In the genomic region with DNA sequence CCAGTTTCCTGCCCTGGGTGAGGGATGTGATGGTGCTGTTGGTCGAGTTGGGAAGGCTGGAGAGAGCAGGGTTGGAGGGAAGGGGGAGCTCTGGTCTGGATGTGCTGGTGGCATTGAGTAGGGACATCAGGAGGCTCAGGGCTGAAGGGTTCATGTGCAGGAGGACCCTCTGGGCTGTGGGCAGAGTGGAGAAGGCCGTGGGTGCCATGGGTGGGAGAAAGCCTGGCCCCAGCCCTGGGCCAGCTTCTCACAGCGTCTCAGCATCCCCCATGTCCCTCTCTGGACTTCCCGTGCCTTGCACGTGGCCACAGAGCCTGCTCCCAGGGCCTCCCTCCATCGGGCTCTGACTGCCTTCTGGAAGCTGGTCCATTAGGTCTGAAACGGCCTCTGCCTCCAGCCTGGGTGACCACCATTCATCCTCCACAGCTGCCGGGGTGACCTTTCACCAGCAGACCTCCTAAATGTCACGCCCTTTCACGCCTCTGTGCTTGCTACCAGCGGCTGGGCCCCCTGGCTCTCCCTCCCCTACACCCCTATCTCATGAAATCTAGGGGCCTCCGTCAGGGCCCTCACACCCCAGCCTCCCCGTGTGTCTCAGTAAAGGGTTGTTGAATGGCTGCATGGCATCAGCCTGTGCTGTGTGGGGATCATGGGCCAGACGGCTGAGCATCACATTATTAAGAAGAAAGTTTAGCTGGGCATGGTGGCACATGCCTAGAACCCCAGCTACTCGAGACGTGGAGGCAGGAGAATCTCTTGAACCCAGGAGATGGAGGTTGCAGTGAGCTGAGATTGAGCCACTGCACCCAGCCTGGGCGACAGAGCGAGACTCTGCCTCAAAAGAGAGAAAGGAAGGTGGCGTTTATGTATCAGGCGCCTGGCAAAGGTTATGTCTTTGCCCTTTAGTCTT, we compare ENCODE assay signal across 29 cellular contexts. TPM values are rescaled to one million over a fixed set of nuclear protein-coding genes. Genes with fewer than 3 reads are reported as not detected.
DNase-seq lines count a peak whose midpoint lies in the region; ATAC-seq, FAIRE-seq and TF ChIP-seq lines count a peak whose summit lies in the region.
"Had no signal": no experiment of that assay in that cellular context is flagged by ENCODE, and none has a peak within 500 bp of the region (broad histone marks: within the 10 kb centered on the region; RNA-seq: fewer than 3 reads in every experiment).

No MANE protein-coding gene starts in this region.

- peak overlapping the region; percentile 46; the same call in 1 of the 2 replicates for H3K4me2 ChIP-seq in DND-41 (ENCODE audit: insufficient read depth, low read length)
- H3K4me2 ChIP-seq in H1 (ENCODE audit: insufficient read depth in 1 of 2, low read depth in 2 of 2, low read length in 2 of 2), result no peak overlapping the region
- H3K4me2 ChIP-seq: A549 had no signal

- no peak for ATAC-seq in activated CD8-positive, alpha-beta T cell treated with anti-CD3 and anti-CD28 coated beads for 36 hours
- no peak for ATAC-seq in activated CD8-positive, alpha-beta T cell treated with anti-CD3 and anti-CD28 coated beads, Interleukin-2, amount 10 ng/mL, durations not matched to agents 7 days and 5 days
- ATAC-seq in DND-41 (ENCODE audit: insufficient read depth, low read depth) (no peak), HG02678 (IDR thresholded peaks at IDR 0.05; ENCODE audit: unreplicated experiment) (no peak)
- no peak for ATAC-seq in stimulated activated effector memory CD8-positive, alpha-beta T cell treated with anti-CD3 and anti-CD28 coated beads, Interleukin-12 subunit alpha, Interleukin-12 subunit beta, amount 100 ng/mL, for 72 hours
- ATAC-seq: A549 had no signal

- no peak for TF ChIP-seq POLR2A in H1 (IDR thresholded peaks at IDR 0.05; ENCODE audit: control extremely low read depth in 1 of 2, low read depth in 2 of 2, low read length in 2 of 2)

- no peak overlapping the region for H3K56ac ChIP-seq in H1 (replicated peaks; ENCODE audit: insufficient read length, low read depth, low read length)

- H4K91ac ChIP-seq in H1 (replicated peaks; ENCODE audit: insufficient read length, low read length), result no peak overlapping the region

- CTCF ChIA-PET in activated CD8-positive, alpha-beta T cell treated with anti-CD3 and anti-CD28 coated beads for 36 hours (lab: Charles Lee), result interaction anchor here (1.0 to 3.1 kb wide), 2 partner anchors 26 kb away, joined by 4 to 15 read pairs; no protein-coding TSS in a partner anchor
- CTCF ChIA-PET in activated CD8-positive, alpha-beta T cell treated with anti-CD3 and anti-CD28 coated beads, Interleukin-2, amount 10 ng/mL, durations not matched to agents 7 days and 5 days (lab: Charles Lee), result interaction anchor here (2.8 kb wide), 1 partner anchor 26 kb away, joined by 11 read pairs; a partner anchor contains a TSS
- CTCF ChIA-PET in H1 (lab: Charles Lee; ENCODE audit: partially characterized antibody), result interaction anchor here (0.7 to 16.2 kb wide), 8 partner anchors 11 to 113 kb away, joined by 3 to 104 read pairs (median 4); a partner anchor contains a TSS

- peaks cover 44% of the 10 kb centered on the region for H3K4me1 ChIP-seq in DND-41 (ENCODE audit: insufficient read depth, low read length)
- peaks cover 0 to 4% (median 0%) of the 10 kb centered on the region in 4 experiments; a peak in 1 of 7 replicates for H3K4me1 ChIP-seq in H1 (replicated peaks in 1 of 4; ENCODE audit: control insufficient read depth in 3 of 4, insufficient read depth in 4 of 4, low read length in 3 of 4)
- H3K4me1 ChIP-seq: A549 had no signal

- H3K9ac ChIP-seq in DND-41 (ENCODE audit: low read depth, low read length) (peak overlapping the region; percentile 35), H1 (replicated peaks in 1 of 4; ENCODE audit: extremely low read depth in 1 of 4, low read depth in 3 of 4, low read length in 3 of 4) (no peak overlapping the region)

- no peak overlapping the region for H2BK5ac ChIP-seq in H1 (ENCODE audit: low read depth, low read length)

- H3K14ac ChIP-seq in H1 (ENCODE audit: insufficient read length), result no peak overlapping the region

- no peak overlapping the region for H3K23ac ChIP-seq in H1 (ENCODE audit: insufficient read length)

- no peak overlapping the region for H3K4ac ChIP-seq in H1 (replicated peaks; ENCODE audit: insufficient read length, low read depth, low read length)

- H3K27ac Mint-ChIP-seq in activated CD8-positive, alpha-beta T cell treated with anti-CD3 and anti-CD28 coated beads for 36 hours, result peak overlapping the region; percentile 53
- H3K27ac Mint-ChIP-seq in activated CD8-positive, alpha-beta T cell treated with anti-CD3 and anti-CD28 coated beads, Interleukin-2, amount 10 ng/mL, durations not matched to agents 7 days and 5 days, result no peak overlapping the region
- H3K27ac Mint-ChIP-seq in stimulated activated effector memory CD8-positive, alpha-beta T cell treated with anti-CD3 and anti-CD28 coated beads, Interleukin-12 subunit alpha, Interleukin-12 subunit beta, amount 100 ng/mL, for 72 hours, result peak overlapping the region; percentile 69

- no peak for TF ChIP-seq CTCF in activated CD8-positive, alpha-beta T cell treated with anti-CD3 and anti-CD28 coated beads for 36 hours (IDR thresholded peaks at IDR 0.05)
- TF ChIP-seq CTCF in DND-41 (IDR thresholded peaks at IDR 0.05; ENCODE audit: borderline replicate concordance, extremely low read depth, low read length, poor library complexity, severe bottlenecking) (no peak), H1 (IDR thresholded peaks at IDR 0.05; ENCODE audit: control extremely low read depth in 1 of 3, insufficient read depth in 1 of 3, low read depth in 1 of 3, low read length in 3 of 3) (no peak)

- H3K79me2 ChIP-seq in DND-41 (ENCODE audit: insufficient read depth, low read length), result no peaks in the 10 kb centered on the region
- no peaks in the 10 kb centered on the region for H3K79me2 ChIP-seq in H1 (ENCODE audit: control insufficient read depth in 1 of 2, insufficient read depth in 2 of 2, low read length in 2 of 2)

- no peak overlapping the region; the same call in 1 of the 2 replicates for H4K8ac ChIP-seq in H1 (ENCODE audit: extremely low read depth, insufficient read depth, low read length)

- H3K4me1 Mint-ChIP-seq in activated CD8-positive, alpha-beta T cell treated with anti-CD3 and anti-CD28 coated beads for 36 hours (ENCODE audit: low read depth), result peaks cover 34% of the 10 kb centered on the region
- peaks cover 49% of the 10 kb centered on the region for H3K4me1 Mint-ChIP-seq in activated CD8-positive, alpha-beta T cell treated with anti-CD3 and anti-CD28 coated beads, Interleukin-2, amount 10 ng/mL, durations not matched to agents 7 days and 5 days (ENCODE audit: low read depth)
- H3K4me1 Mint-ChIP-seq in stimulated activated effector memory CD8-positive, alpha-beta T cell treated with anti-CD3 and anti-CD28 coated beads, Interleukin-12 subunit alpha, Interleukin-12 subunit beta, amount 100 ng/mL, for 72 hours, result peaks cover 52% of the 10 kb centered on the region

- H3K4me3 ChIP-seq in DND-41 (ENCODE audit: low read depth in 1 of 2, low read length in 2 of 2) (no peak overlapping the region), H1 (ENCODE audit: extremely low read depth in 1 of 4, insufficient read depth in 2 of 4, low read depth in 3 of 4, low read length in 4 of 4) (no peak overlapping the region)
- H3K4me3 ChIP-seq: A549, coronary artery, transverse colon had no signal

- H4K5ac ChIP-seq in H1 (ENCODE audit: insufficient read length, low read depth, low read length), result no peak overlapping the region

- H3K23me2 ChIP-seq in H1 (ENCODE audit: low read depth, low read length), result no peaks in the 10 kb centered on the region

- no peaks in the 10 kb centered on the region for H3K9me3 Mint-ChIP-seq in activated CD8-positive, alpha-beta T cell treated with anti-CD3 and anti-CD28 coated beads for 36 hours
- H3K9me3 Mint-ChIP-seq in activated CD8-positive, alpha-beta T cell treated with anti-CD3 and anti-CD28 coated beads, Interleukin-2, amount 10 ng/mL, durations not matched to agents 7 days and 5 days (ENCODE audit: insufficient read depth), result no peaks in the 10 kb centered on the region
- H3K9me3 Mint-ChIP-seq in stimulated activated effector memory CD8-positive, alpha-beta T cell treated with anti-CD3 and anti-CD28 coated beads, Interleukin-12 subunit alpha, Interleukin-12 subunit beta, amount 100 ng/mL, for 72 hours, result no peaks in the 10 kb centered on the region
- H3K9me3 Mint-ChIP-seq: H9, neural crest cell had no signal

- intact Hi-C loops in activated CD8-positive, alpha-beta T cell treated with anti-CD3 and anti-CD28 coated beads for 36 hours (cut with micrococcal nuclease), result no loop called here

- peak; percentile 25 for DNase-seq in activated CD8-positive, alpha-beta T cell treated with anti-CD3 and anti-CD28 coated beads for 36 hours
- no peak for DNase-seq in activated CD8-positive, alpha-beta T cell treated with anti-CD3 and anti-CD28 coated beads, Interleukin-2, amount 10 ng/mL, durations not matched to agents 7 days and 5 days
- DNase-seq in DND-41, result no peak
- no peak for DNase-seq in H1 (ENCODE audit: low read depth in 1 of 2, low spot score in 2 of 2)
- no peak for DNase-seq in stimulated activated effector memory CD8-positive, alpha-beta T cell treated with anti-CD3 and anti-CD28 coated beads, Interleukin-12 subunit alpha, Interleukin-12 subunit beta, amount 100 ng/mL, for 72 hours (ENCODE audit: low spot score in 2 of 2)
- DNase-seq in substantia nigra (lab: John Stamatoyannopoulos, UW), result no peak
- no peak for DNase-seq in stimulated activated naive CD4-positive, alpha-beta T cell treated with Interleukin-2 at 50 U/mL for 16 hours (lab: John Stamatoyannopoulos, UW)
- DNase-seq: activated CD4-positive, CD25-positive, alpha-beta regulatory T cell; activated CD8-positive, alpha-beta memory T cell treated with anti-CD3 and anti-CD28 coated beads for 24 hours; activated naive CD4-positive, alpha-beta T cell; Calu3; effector memory CD4-positive, alpha-beta T cell; erythroblast; H9; KBM-7; mammary epithelial cell; NCI-H526; stimulated activated CD4-positive, alpha-beta T cell treated with anti-CD3 and anti-CD28 coated beads, Interleukin-4, amount 100 ng/mL, for 4 hours; SW 1271; transverse colon had no signal

- H3K9me3 ChIP-seq in DND-41 (ENCODE audit: insufficient read depth, low read length, severe bottlenecking), result no peaks in the 10 kb centered on the region
- no peaks in the 10 kb centered on the region for H3K9me3 ChIP-seq in H1 (ENCODE audit: insufficient read depth in 2 of 2, low read depth in 1 of 2, low read length in 1 of 2)
- H3K9me3 ChIP-seq: A549, transverse colon had no signal

- no peaks in the 10 kb centered on the region for H3K36me3 Mint-ChIP-seq in activated CD8-positive, alpha-beta T cell treated with anti-CD3 and anti-CD28 coated beads for 36 hours (ENCODE audit: low read depth)
- no peaks in the 10 kb centered on the region for H3K36me3 Mint-ChIP-seq in activated CD8-positive, alpha-beta T cell treated with anti-CD3 and anti-CD28 coated beads, Interleukin-2, amount 10 ng/mL, durations not matched to agents 7 days and 5 days (ENCODE audit: low read depth)
- H3K36me3 Mint-ChIP-seq in stimulated activated effector memory CD8-positive, alpha-beta T cell treated with anti-CD3 and anti-CD28 coated beads, Interleukin-12 subunit alpha, Interleukin-12 subunit beta, amount 100 ng/mL, for 72 hours, result peaks cover 8% of the 10 kb centered on the region

- POLR2A ChIA-PET in activated CD8-positive, alpha-beta T cell treated with anti-CD3 and anti-CD28 coated beads for 36 hours (lab: Charles Lee), result no interaction called here
- POLR2A ChIA-PET in activated CD8-positive, alpha-beta T cell treated with anti-CD3 and anti-CD28 coated beads, Interleukin-2, amount 10 ng/mL, durations not matched to agents 7 days and 5 days (lab: Charles Lee), result interaction anchor here (0.9 kb wide), 1 partner anchor 467 kb away, joined by 3 read pairs; no protein-coding TSS in a partner anchor
- POLR2A ChIA-PET in H1 (lab: Charles Lee; ENCODE audit: partially characterized antibody), result no interaction called here

- WGBS in H1 (ENCODE audit: extremely low coverage in 1 of 2, insufficient coverage in 1 of 2, insufficient read length in 1 of 2, insufficient replicate concordance in 2 of 2, low coverage in 1 of 2, low lambda C conversion rate in 2 of 2, missing lambda C conversion rate in 1 of 2), 2 experiments, result 89% methylated on average over 20 of the region's 20 CpGs; no CpG with 5 or more reads in 1 of the 2 experiments

- no peak overlapping the region for H2BK12ac ChIP-seq in H1 (ENCODE audit: low read depth, low read length)

- H2BK20ac ChIP-seq in H1 (ENCODE audit: low read length), result no peak overlapping the region

- no peak overlapping the region for H3K4me3 Mint-ChIP-seq in activated CD8-positive, alpha-beta T cell treated with anti-CD3 and anti-CD28 coated beads for 36 hours
- H3K4me3 Mint-ChIP-seq in activated CD8-positive, alpha-beta T cell treated with anti-CD3 and anti-CD28 coated beads, Interleukin-2, amount 10 ng/mL, durations not matched to agents 7 days and 5 days, result no peak overlapping the region
- H3K4me3 Mint-ChIP-seq in stimulated activated effector memory CD8-positive, alpha-beta T cell treated with anti-CD3 and anti-CD28 coated beads, Interleukin-12 subunit alpha, Interleukin-12 subunit beta, amount 100 ng/mL, for 72 hours, result peak overlapping the region; percentile 47
- H3K4me3 Mint-ChIP-seq: H9, neural crest cell had no signal

- H3K36me3 ChIP-seq in DND-41 (ENCODE audit: insufficient read depth, low read length) (no peaks in the 10 kb centered on the region), H1 (ENCODE audit: control insufficient read depth in 2 of 4, insufficient read depth in 4 of 4, low read length in 3 of 4) (no peaks in the 10 kb centered on the region; a peak in 1 of 8 replicates)
- H3K36me3 ChIP-seq: transverse colon had no signal

- no peak for TF ChIP-seq RAD21 in H1 (IDR thresholded peaks at IDR 0.05 in 1 of 2, conservative IDR thresholded peaks at IDR 0.05 in 1 of 2; ENCODE audit: low read depth in 2 of 2, low read length in 2 of 2)

- no peak overlapping the region for H3K18ac ChIP-seq in H1 (ENCODE audit: extremely low read depth, low read length)

- H3K79me1 ChIP-seq in H1 (ENCODE audit: low read depth, low read length), result no peaks in the 10 kb centered on the region

- H2AFZ ChIP-seq in DND-41 (ENCODE audit: low read depth, low read length) (no peak overlapping the region), H1 (ENCODE audit: low read length) (no peak overlapping the region)

- H2BK15ac ChIP-seq in H1 (ENCODE audit: low read length), result 0 out of 2 replicates have a peak overlapping the region, but pooled peaks have one; percentile 16

- no peak overlapping the region for H2AK5ac ChIP-seq in H1 (ENCODE audit: low read depth, low read length)

- TF ChIP-seq EP300 in H1 (IDR thresholded peaks at IDR 0.05; ENCODE audit: borderline replicate concordance in 1 of 2, low read depth in 2 of 2, low read length in 2 of 2), result no peak

- H3K27ac ChIP-seq in DND-41 (ENCODE audit: low read length) (peak overlapping the region; percentile 87), H1 (ENCODE audit: low read depth, low read length) (no peak overlapping the region), substantia nigra (ENCODE audit: low read depth, low read length, poor library complexity, severe bottlenecking) (no peak overlapping the region)
- H3K27ac ChIP-seq: A549, coronary artery, transverse colon had no signal

- H3K27me3 ChIP-seq in DND-41 (ENCODE audit: insufficient read depth, low read length, poor library complexity) (no peaks in the 10 kb centered on the region), H1 (replicated peaks in 1 of 4; ENCODE audit: control insufficient read depth in 3 of 4, extremely low read depth in 1 of 4, insufficient read depth in 3 of 4, low read length in 3 of 4) (no peaks in the 10 kb centered on the region)
- H3K27me3 ChIP-seq: transverse colon had no signal

- no peak for FAIRE-seq in H1 (lab: Jason Lieb, UNC)
- FAIRE-seq: A549, bronchial epithelial cell, GM18507 had no signal

- H4K20me1 ChIP-seq in DND-41 (ENCODE audit: insufficient read depth, low read length) (peaks cover 7% of the 10 kb centered on the region; the same call in 1 of the 2 replicates), H1 (replicated peaks in 1 of 2; ENCODE audit: control insufficient read depth in 1 of 2, insufficient read depth in 2 of 2, low read length in 2 of 2) (no peaks in the 10 kb centered on the region)

- H3K27me3 Mint-ChIP-seq in activated CD8-positive, alpha-beta T cell treated with anti-CD3 and anti-CD28 coated beads for 36 hours, result no peaks in the 10 kb centered on the region
- peaks cover 30% of the 10 kb centered on the region for H3K27me3 Mint-ChIP-seq in activated CD8-positive, alpha-beta T cell treated with anti-CD3 and anti-CD28 coated beads, Interleukin-2, amount 10 ng/mL, durations not matched to agents 7 days and 5 days (ENCODE audit: low read depth)

- H2BK120ac ChIP-seq in H1 (replicated peaks; ENCODE audit: low read depth, low read length), result no peak overlapping the region

RNA-seq across cellular contexts. Expression of a gene that starts 25.5 kb away (rescaled TPM):
- total RNA-seq in activated CD8-positive, alpha-beta T cell treated with anti-CD3 and anti-CD28 coated beads for 36 hours, result under 1 TPM; 0.09 to 0.14 TPM
- total RNA-seq in activated CD8-positive, alpha-beta T cell treated with anti-CD3 and anti-CD28 coated beads, Interleukin-2, amount 10 ng/mL, durations not matched to agents 7 days and 5 days, result not detected
- total RNA-seq in H1 (2021; fragmentation: NEBNext Ultra II Directional; extraction: Animal tissue kit (Norgen Biotek cat#: 25700)), result 1.9 and 2.4 TPM in 2 replicates
- polyA plus RNA-seq in H1 (2011; rRNA removed), result 1.5 and 1.9 TPM in 2 replicates
- 1.5 TPM for polyA plus RNA-seq in H1 (2011; cell fraction: cytosol; rRNA removed)
- polyA plus RNA-seq in H1 (2011; cell fraction: nucleus; rRNA removed), result 10.0 TPM
- 1.7 to 2.5 TPM (median 2.0 TPM) in 4 replicates for polyA plus RNA-seq in H1 (2012, experiment 1 of 2)
- 1.2 TPM for polyA plus RNA-seq in H1 (2012, experiment 2 of 2)
- 1.5 TPM for polyA plus RNA-seq in H1 (2013, experiment 1 of 2)
- 1.3 TPM for polyA plus RNA-seq in H1 (2013, experiment 2 of 2)
- polyA minus RNA-seq in H1 (2011; rRNA and poly(A)+ RNA removed), result 1.0 TPM in 2 replicates
- 1.1 TPM for polyA minus RNA-seq in H1 (2011; cell fraction: cytosol; rRNA and poly(A)+ RNA removed)
- polyA minus RNA-seq in H1 (2011; cell fraction: nucleus; rRNA and poly(A)+ RNA removed), result 2.4 TPM

RNA-seq across cellular contexts. Expression of a gene that starts 50.9 kb away (rescaled TPM):
- not detected for total RNA-seq in activated CD8-positive, alpha-beta T cell treated with anti-CD3 and anti-CD28 coated beads for 36 hours
- total RNA-seq in activated CD8-positive, alpha-beta T cell treated with anti-CD3 and anti-CD28 coated beads, Interleukin-2, amount 10 ng/mL, durations not matched to agents 7 days and 5 days, result not detected
- total RNA-seq in H1 (2021; fragmentation: NEBNext Ultra II Directional; extraction: Animal tissue kit (Norgen Biotek cat#: 25700)), result 0.75 TPM in 1 of 2 replicates, not detected in the other
- not detected in 2 replicates for polyA plus RNA-seq in H1 (2011; rRNA removed)
- polyA plus RNA-seq in H1 (2011; cell fraction: cytosol; rRNA removed), result not detected
- polyA plus RNA-seq in H1 (2011; cell fraction: nucleus; rRNA removed), result 1.3 TPM
- polyA plus RNA-seq in H1 (2012, experiment 1 of 2), result not detected in 4 replicates
- not detected for polyA plus RNA-seq in H1 (2012, experiment 2 of 2)
- not detected for polyA plus RNA-seq in H1 (2013, experiment 1 of 2)
- polyA plus RNA-seq in H1 (2013, experiment 2 of 2), result not detected
- polyA minus RNA-seq in H1 (2011; rRNA and poly(A)+ RNA removed), result 1.0 TPM in 1 of 2 replicates, not detected in the other
- polyA minus RNA-seq in H1 (2011; cell fraction: cytosol; rRNA and poly(A)+ RNA removed), result not detected
- 2.4 TPM for polyA minus RNA-seq in H1 (2011; cell fraction: nucleus; rRNA and poly(A)+ RNA removed)
- total RNA-seq: bronchial epithelial cell, fibroblast of villous mesenchyme, H9, mammary epithelial cell, neural crest cell, right cardiac atrium had no signal
- polyA plus RNA-seq: A549, BJ, mammary epithelial cell, right cardiac atrium had no signal
